1 cellular context compared by ENCODE assay signal in genomic region chr3:88150371-88150770, GRCh38.
TF ChIP-seq lines count a peak whose summit lies in the region.

No MANE protein-coding gene starts in this region.

TF ChIP-seq in liver, 16 proteins besides CTCF, POLR2A, EP300 and RAD21 (continued from another document):
- no peak for TF ChIP-seq REST (IDR thresholded peaks at IDR 0.05)
- no peak for TF ChIP-seq HNF4G (IDR thresholded peaks at IDR 0.05)
- no peak for TF ChIP-seq ATF3 (IDR thresholded peaks at IDR 0.05)
- no peak for TF ChIP-seq YY1 (IDR thresholded peaks at IDR 0.05)
- TF ChIP-seq, protein P1, sequence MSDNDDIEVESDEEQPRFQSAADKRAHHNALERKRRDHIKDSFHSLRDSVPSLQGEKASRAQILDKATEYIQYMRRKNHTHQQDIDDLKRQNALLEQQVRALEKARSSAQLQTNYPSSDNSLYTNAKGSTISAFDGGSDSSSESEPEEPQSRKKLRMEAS (IDR thresholded peaks at IDR 0.05), result no peak
- no peak for TF ChIP-seq HNF4A (conservative IDR thresholded peaks at IDR 0.05)
